9 cellular contexts compared by ENCODE assay signal in the genomic region with DNA sequence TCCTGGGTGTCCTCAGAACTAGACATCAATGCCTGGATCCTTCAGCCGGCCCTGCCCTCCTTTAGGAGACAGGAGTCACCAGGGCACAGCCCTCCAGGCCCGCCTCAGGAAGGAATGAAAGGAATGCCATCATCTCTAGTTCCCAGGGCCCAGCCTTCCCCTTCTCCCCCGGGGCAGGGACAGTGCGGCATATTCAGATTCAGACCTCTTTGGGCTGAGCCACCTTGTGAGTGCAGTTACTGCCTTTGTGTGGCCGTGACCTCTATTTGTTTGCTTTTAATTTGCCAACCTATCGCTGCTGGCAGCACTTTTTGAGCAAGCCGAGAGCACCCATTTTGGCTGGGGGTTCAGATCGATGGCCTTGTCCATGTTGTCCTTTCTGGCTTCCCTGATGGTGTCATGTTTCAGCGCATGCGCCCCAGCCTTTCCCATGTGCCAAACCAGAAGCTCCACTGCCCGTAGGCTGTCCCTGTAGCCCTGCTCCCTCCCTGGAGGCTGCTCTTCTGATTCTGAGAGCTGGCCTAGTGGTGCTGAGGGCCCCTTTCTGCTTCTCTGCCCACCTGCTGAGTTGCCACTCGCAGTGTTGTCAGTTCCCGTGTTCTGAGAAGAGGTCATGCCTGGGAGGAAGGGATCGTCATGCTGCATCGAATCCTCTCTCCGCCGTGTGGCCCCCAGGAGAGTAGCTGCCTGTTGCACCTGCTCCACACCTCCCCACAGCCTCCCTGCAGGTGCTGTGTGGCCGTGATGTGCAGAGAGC. TPM values are rescaled to one million over a fixed set of nuclear protein-coding genes. Genes with fewer than 3 reads are reported as not detected.
DNase-seq lines count a peak whose midpoint lies in the region; ATAC-seq, FAIRE-seq and TF ChIP-seq lines count a peak whose summit lies in the region.
"Had no signal": no experiment of that assay in that cellular context is flagged by ENCODE, and none has a peak within 500 bp of the region (broad histone marks: within the 10 kb centered on the region; RNA-seq: fewer than 3 reads in every experiment).

No MANE protein-coding gene starts in this region.

- no peak for TF ChIP-seq POLR2A in A549 (IDR thresholded peaks at IDR 0.05; ENCODE audit: low read length)

- whole genome bisulfite sequencing in A549 (ENCODE audit: missing lambda C conversion rate) = 52% methylated on average over 16 of the region's 18 CpGs
- WGBS in liver = 34% methylated on average over 18 of the region's 18 CpGs

- in situ Hi-C loops in T47D (cut with HindIII; ENCODE audit: low pct_unique_long_range_greater_than_20kb, low sequenced_read_pairs) = no loop called here

- ATAC-seq in A549 (peak; percentile 84 to 90), GM19351 (IDR thresholded peaks at IDR 0.05; ENCODE audit: unreplicated experiment) (no peak)

- DNase-seq in A549 (ENCODE audit: low read depth in 1 of 2, low spot score in 1 of 2) = peak; percentile 54 to 67
- DNase-seq in NCI-H128 (lab: John Stamatoyannopoulos, UW; ENCODE audit: unreplicated experiment) = peak; percentile 86
- peak; percentile 77 to 87 for DNase-seq in T47D (ENCODE audit: low read depth in 1 of 2, low spot score in 1 of 2)
- no peak for DNase-seq in NOMO-1 treated with dmso at 0.1 percent for 144 hours (lab: John Stamatoyannopoulos, UW; ENCODE audit: unreplicated experiment)
- DNase-seq in NCI-H446 (lab: John Stamatoyannopoulos, UW) = no peak
- DNase-seq in HPDE6-E6E7 (ENCODE audit: extremely low spot score) = no peak

- no peak for TF ChIP-seq CTCF in A549 (IDR thresholded peaks at IDR 0.05)
- TF ChIP-seq CTCF in liver (IDR thresholded peaks at IDR 0.05; ENCODE audit: low read depth, low read length, missing input control) = no peak

- no peak for TF ChIP-seq EP300 in A549 (IDR thresholded peaks at IDR 0.05)

- peak overlapping the region; percentile 53 for H3K4me2 ChIP-seq in A549

- H3K27me3 ChIP-seq in liver (ENCODE audit: control insufficient read depth in 4 of 4, insufficient read depth in 4 of 4, low read length in 3 of 4) = no peaks in the 10 kb centered on the region

- POLR2A ChIA-PET in A549 (lab: Yijun Ruan, JAX) = no interaction called here

- FAIRE-seq in A549 (lab: Jason Lieb, UNC) = no peak
- FAIRE-seq: islet of Langerhans had no signal

- H3K9ac ChIP-seq in liver (ENCODE audit: low read depth in 1 of 2, low read length in 2 of 2) = no peak overlapping the region

- TF ChIP-seq RAD21 in A549 (conservative IDR thresholded peaks at IDR 0.05 in 1 of 2, IDR thresholded peaks at IDR 0.05 in 1 of 2) (no peak), liver (IDR thresholded peaks at IDR 0.05) (peak; percentile 49 to 54)

- peaks cover 5 to 34% (median 19%) of the 10 kb centered on the region in 4 donors for H3K36me3 ChIP-seq in liver (ENCODE audit: control insufficient read depth in 4 of 4, insufficient read depth in 3 of 4, low read depth in 1 of 4, low read length in 3 of 4)

- H3K27ac ChIP-seq in A549 (peak overlapping the region; percentile 59 to 78), liver (ENCODE audit: low read depth in 1 of 2, low read length in 2 of 2) (peak overlapping the region; percentile 29 to 55)

- no peak overlapping the region for H3K4me3 ChIP-seq in A549
- H3K4me3 ChIP-seq in liver (ENCODE audit: low read depth in 1 of 3, low read length in 3 of 3) = no peak overlapping the region

- H3K4me1 ChIP-seq in A549 (peaks cover 22% of the 10 kb centered on the region), liver (ENCODE audit: control insufficient read depth in 4 of 4, insufficient read depth in 4 of 4, low read length in 3 of 4) (peaks cover 15 to 43% (median 41%) of the 10 kb centered on the region in 4 donors)

- CTCF ChIA-PET in A549 (lab: Yijun Ruan, JAX) = interaction anchor here (0.6 to 2.6 kb wide), 7 partner anchors 12 to 279 kb away, joined by 3 to 9 read pairs (median 5); partner anchors contain the start of genes ANKRD39 and CNNM3

- H3K9me3 ChIP-seq in A549 = no peaks in the 10 kb centered on the region
- H3K9me3 ChIP-seq in liver (ENCODE audit: control insufficient read depth in 4 of 4, low read length in 3 of 4) = no peaks in the 10 kb centered on the region

TF ChIP-seq in A549, 52 proteins besides CTCF, POLR2A, EP300 and RAD21:
- 0 out of 2 replicates have a peak, but pooled peaks have one; percentile 29 for TF ChIP-seq HOXB5 (CRISPR knock-in tag; IDR thresholded peaks at IDR 0.05)
- TF ChIP-seq MAX (IDR thresholded peaks at IDR 0.05) = 0 out of 2 replicates have a peak, but pooled peaks have one; percentile 16
- TF ChIP-seq RFX5 (IDR thresholded peaks at IDR 0.05) = no peak
- TF ChIP-seq FOSB (CRISPR knock-in tag; IDR thresholded peaks at IDR 0.05) = no peak
TF ChIP-seq in A549: peak in this region for 2.

TF ChIP-seq in liver, 16 proteins besides CTCF, POLR2A, EP300 and RAD21 (continues in another document):
- TF ChIP-seq NR2F2 (IDR thresholded peaks at IDR 0.05) (peak; percentile 75), ATF3 (IDR thresholded peaks at IDR 0.05) (peak; percentile 33), ZBTB33 (IDR thresholded peaks at IDR 0.05) (peak; percentile 89), RXRA (IDR thresholded peaks at IDR 0.05) (peak; percentile 91 to 93), MAX (IDR thresholded peaks at IDR 0.05) (peak; percentile 90), HNF4G (IDR thresholded peaks at IDR 0.05) (peak; percentile 26), GABPA (IDR thresholded peaks at IDR 0.05 in 1 of 2, conservative IDR thresholded peaks at IDR 0.05 in 1 of 2) (no peak), JUND (IDR thresholded peaks at IDR 0.05) (peak in 1 of 2 donors; percentile 65), SP1 (IDR thresholded peaks at IDR 0.05) (peak; percentile 87), FOXA2 (IDR thresholded peaks at IDR 0.05) (peak; percentile 82), FOXA1 (IDR thresholded peaks at IDR 0.05) (peak; percentile 71)

RNA-seq across cellular contexts. Expression of gene ANKRD23, which starts 10.9 kb away (rescaled TPM):
- polyA plus RNA-seq in A549 (2011; rRNA removed) (1.6 and 1.9 TPM in 2 replicates), A549 (2017; fragmentation: RNase III; extraction: RNeasy Plus Mini Kit Qiagen cat#74134 plus additional on column Dnase treatment) (2.1 to 2.5 TPM (median 2.4 TPM) in 3 replicates), liver (1 to 10 TPM in 1 of 2 donors, under 1 TPM in 1; 0.82 to 2.4 TPM)
- 2.4 and 3.1 TPM in 2 replicates for polyA plus RNA-seq in A549 (2012; cell fraction: cytosol; rRNA removed)
- polyA plus RNA-seq in A549 (2012; cell fraction: nucleus; rRNA removed) = 23.4 and 25.4 TPM in 2 replicates
- 3.5 and 3.8 TPM in 2 replicates for polyA minus RNA-seq in A549 (2011; rRNA and poly(A)+ RNA removed)
- 1 to 10 TPM; 1.4 to 4.2 TPM for total RNA-seq in liver

RNA-seq across cellular contexts. Expression of gene CNNM3, which starts 16.9 kb away (rescaled TPM):
- polyA plus RNA-seq in A549 (2011; rRNA removed) (11.8 and 13.6 TPM in 2 replicates), A549 (2017; fragmentation: RNase III; extraction: RNeasy Plus Mini Kit Qiagen cat#74134 plus additional on column Dnase treatment) (13.2 to 15.3 TPM (median 14.1 TPM) in 3 replicates), liver (10 to 100 TPM; 10.0 to 15.2 TPM)
- 21.7 and 24.2 TPM in 2 replicates for polyA plus RNA-seq in A549 (2012; cell fraction: cytosol; rRNA removed)
- polyA plus RNA-seq in A549 (2012; cell fraction: nucleus; rRNA removed) = 36.8 and 49.9 TPM in 2 replicates
- 27.2 and 43.9 TPM in 2 replicates for polyA minus RNA-seq in A549 (2011; rRNA and poly(A)+ RNA removed)
- 10 to 100 TPM; 17.0 to 19.8 TPM for total RNA-seq in liver

RNA-seq across cellular contexts. Expression of gene ANKRD39, which starts 24.9 kb away (rescaled TPM):
- polyA plus RNA-seq in A549 (2011; rRNA removed) = 6.3 and 6.4 TPM in 2 replicates
- polyA plus RNA-seq in A549 (2012; cell fraction: cytosol; rRNA removed) = 20.8 and 24.3 TPM in 2 replicates
- 27.9 and 33.4 TPM in 2 replicates for polyA plus RNA-seq in A549 (2012; cell fraction: nucleus; rRNA removed)
- 16.4 to 16.5 TPM (median 16.5 TPM) in 3 replicates for polyA plus RNA-seq in A549 (2017; fragmentation: RNase III; extraction: RNeasy Plus Mini Kit Qiagen cat#74134 plus additional on column Dnase treatment)
- 4.3 and 6.2 TPM in 2 replicates for polyA minus RNA-seq in A549 (2011; rRNA and poly(A)+ RNA removed)
- 1 to 10 TPM; 4.7 to 9.3 TPM for total RNA-seq in liver
- 10 to 100 TPM; 12.1 to 22.7 TPM for polyA plus RNA-seq in liver

RNA-seq across cellular contexts. Expression of gene SEMA4C, which starts 37.0 kb away (rescaled TPM):
- polyA plus RNA-seq in A549 (2011; rRNA removed) = 11.0 and 16.4 TPM in 2 replicates
- 14.2 and 18.5 TPM in 2 replicates for polyA plus RNA-seq in A549 (2012; cell fraction: cytosol; rRNA removed)
- 55.6 and 61.2 TPM in 2 replicates for polyA plus RNA-seq in A549 (2012; cell fraction: nucleus; rRNA removed)
- 12.3 to 15.1 TPM (median 14.4 TPM) in 3 replicates for polyA plus RNA-seq in A549 (2017; fragmentation: RNase III; extraction: RNeasy Plus Mini Kit Qiagen cat#74134 plus additional on column Dnase treatment)
- 21.6 and 27.6 TPM in 2 replicates for polyA minus RNA-seq in A549 (2011; rRNA and poly(A)+ RNA removed)
- 10 to 100 TPM; 13.3 to 23.2 TPM for total RNA-seq in liver
- 10 to 100 TPM in 1 of 2 donors, 1 to 10 TPM in 1; 3.7 to 13.0 TPM for polyA plus RNA-seq in liver

Comparison
In these comparisons a context has a peak if more than half of its experiments do, and no peak if none do; other contexts are left out.
1. DNase-seq: peak in A549 (2 of 2), NCI-H128 (single experiment) and T47D (2 of 2); none in NOMO-1 treated with dmso at 0.1 percent for 144 hours (single experiment), NCI-H446 (0 of 2) and HPDE6-E6E7 (single experiment).